ENCODE assay signal across 23 cellular contexts in genomic region chr2:167681646-167682045, GRCh38.
DNase-seq lines count a peak whose midpoint lies in the region; ATAC-seq, FAIRE-seq and TF ChIP-seq lines count a peak whose summit lies in the region.
"Had no signal": no experiment of that assay in that cellular context is flagged by ENCODE, and none has a peak within 500 bp of the region (broad histone marks: within the 10 kb centered on the region; RNA-seq: fewer than 3 reads in every experiment).

No MANE protein-coding gene starts in this region.

- H3K4me1 Mint-ChIP-seq in nephron progenitor cell, result peaks cover 40% of the 10 kb centered on the region
- H3K4me1 Mint-ChIP-seq: CD4-positive, CD25-positive, alpha-beta regulatory T cell had no signal

- CTCF ChIA-PET in HepG2 (lab: Yijun Ruan, JAX; ENCODE audit: low intra/inter-chr PET ratio, low total read pairs), result no interaction called here

- H2AFZ ChIP-seq in HepG2 (ENCODE audit: low read length), result no peak overlapping the region

- intact Hi-C loops in HepG2 (cut with micrococcal nuclease; ENCODE audit: unreplicated experiment) (no loop called here), right lobe of liver (cut with DNase I) (no loop called here), cardiac septum (cut with DNase I) (no loop called here), esophagus muscularis mucosa (cut with DNase I) (no loop called here)

- no peak overlapping the region for H3K9ac ChIP-seq in HepG2 (ENCODE audit: insufficient read depth, low read depth, low read length)

- no peaks in the 10 kb centered on the region for H3K4me1 ChIP-seq in HepG2 (ENCODE audit: insufficient read depth, low read length)
- no peaks in the 10 kb centered on the region for H3K4me1 ChIP-seq in right lobe of liver
- H3K4me1 ChIP-seq in esophagus muscularis mucosa, result no peaks in the 10 kb centered on the region
- H3K4me1 ChIP-seq: BE2C, HAP-1, Peyer's patch had no signal

- no peaks in the 10 kb centered on the region for H3K79me2 ChIP-seq in HepG2 (ENCODE audit: insufficient read depth, low read length)

- no TSS peak for BruUV-seq in HepG2 (replicated peaks; lab: Mats Ljungman, UMichigan)

- POLR2A ChIA-PET in HepG2 (lab: Yijun Ruan, JAX), result no interaction called here

- H3K4me2 ChIP-seq in HepG2 (ENCODE audit: low read depth, low read length), result no peak overlapping the region

- no peaks in the 10 kb centered on the region for H3K36me3 Mint-ChIP-seq in nephron progenitor cell (ENCODE audit: low read depth)
- H3K36me3 Mint-ChIP-seq: CD4-positive, CD25-positive, alpha-beta regulatory T cell had no signal

- in situ Hi-C loops in HepG2 (cut with HindIII; ENCODE audit: extremely low pct_ligation_motif_present, low pct_unique_long_range_greater_than_20kb), result no loop called here

- no peak for TF ChIP-seq CTCF in HepG2 (CRISPR knock-in tag; IDR thresholded peaks at IDR 0.05)
- TF ChIP-seq CTCF in right lobe of liver (IDR thresholded peaks at IDR 0.05), result no peak
- TF ChIP-seq CTCF in nephron progenitor cell (IDR thresholded peaks at IDR 0.05), result no peak
- no peak for TF ChIP-seq CTCF in esophagus muscularis mucosa (IDR thresholded peaks at IDR 0.05)

- H3K9me3 ChIP-seq in HepG2 (ENCODE audit: low read length) (no peaks in the 10 kb centered on the region), right lobe of liver (no peaks in the 10 kb centered on the region), esophagus muscularis mucosa (no peaks in the 10 kb centered on the region)
- H3K9me3 ChIP-seq: BE2C, HAP-1, Peyer's patch had no signal

- peak overlapping the region; percentile 70 for H3K27ac Mint-ChIP-seq in nephron progenitor cell
- H3K27ac Mint-ChIP-seq: CD4-positive, CD25-positive, alpha-beta regulatory T cell had no signal

- no peak for DNase-seq in HepG2 (ENCODE audit: low spot score)
- no peak for DNase-seq in right lobe of liver
- peak; percentile 79 for DNase-seq in globus pallidus (ENCODE audit: low spot score)
- no peak for DNase-seq in nephron progenitor cell
- DNase-seq in cardiac septum (ENCODE audit: low spot score), result no peak
- DNase-seq in DMS53 treated with DMSO at 0.1 percent for 48 hours (lab: John Stamatoyannopoulos, UW; ENCODE audit: unreplicated experiment), result no peak
- DNase-seq in esophagus muscularis mucosa (ENCODE audit: extremely low spot score), result no peak
- DNase-seq: 8988T; BE2C; CD4-positive, CD25-positive, alpha-beta regulatory T cell; COR-L47; DMS 273 treated with DMSO at 0.1 percent for 48 hours; KG1; NCI-H1105 treated with DMSO at 0.1 percent for 48 hours; NCI-H2107; NCI-H510A; NCI-H748 treated with DMSO at 0.1 percent for 48 hours; NK-92 treated with Interleukin-12 subunit alpha and Interleukin-12 subunit beta, amount 100 ng/mL, for 24 hours; Peyer's patch had no signal

- H4K20me1 ChIP-seq in HepG2 (ENCODE audit: insufficient read depth, low read length), result no peaks in the 10 kb centered on the region

- ATAC-seq in HepG2 (no peak), right lobe of liver (no peak)
- ATAC-seq: Right ventricle myocardium inferior had no signal

- peaks cover 2% of the 10 kb centered on the region for H3K27me3 Mint-ChIP-seq in nephron progenitor cell (ENCODE audit: low read depth, poor library complexity)
- H3K27me3 Mint-ChIP-seq: CD4-positive, CD25-positive, alpha-beta regulatory T cell had no signal

- no peaks in the 10 kb centered on the region for H3K36me3 ChIP-seq in HepG2 (replicated peaks in 1 of 2; ENCODE audit: control insufficient read depth in 1 of 2, insufficient read depth in 2 of 2, low read length in 2 of 2)
- H3K36me3 ChIP-seq in right lobe of liver, result no peaks in the 10 kb centered on the region
- no peaks in the 10 kb centered on the region for H3K36me3 ChIP-seq in esophagus muscularis mucosa
- H3K36me3 ChIP-seq: BE2C, HAP-1, Peyer's patch had no signal

- no peak for TF ChIP-seq POLR2A in HepG2 (IDR thresholded peaks at IDR 0.05; ENCODE audit: insufficient read depth in 1 of 2, low read depth in 2 of 2, low read length in 2 of 2)
- TF ChIP-seq POLR2A in right lobe of liver (IDR thresholded peaks at IDR 0.05), result no peak
- no peak for TF ChIP-seq POLR2A in esophagus muscularis mucosa (IDR thresholded peaks at IDR 0.05; ENCODE audit: low read depth)

- no peak overlapping the region for H3K4me3 ChIP-seq in HepG2 (replicated peaks in 1 of 3; ENCODE audit: insufficient read depth in 1 of 3, low read depth in 2 of 3, low read length in 3 of 3)
- H3K4me3 ChIP-seq in right lobe of liver, result no peak overlapping the region
- no peak overlapping the region for H3K4me3 ChIP-seq in esophagus muscularis mucosa
- H3K4me3 ChIP-seq: HAP-1, Peyer's patch had no signal

- H3K4me3 Mint-ChIP-seq in nephron progenitor cell, result no peak overlapping the region
- H3K4me3 Mint-ChIP-seq: CD4-positive, CD25-positive, alpha-beta regulatory T cell had no signal

- no peaks in the 10 kb centered on the region for H3K9me3 Mint-ChIP-seq in nephron progenitor cell

- TF ChIP-seq EP300 in HepG2 (IDR thresholded peaks at IDR 0.05; ENCODE audit: low read depth in 2 of 2, low read length in 2 of 2), result no peak
- no peak for TF ChIP-seq EP300 in HepG2 (CRISPR knock-in tag; IDR thresholded peaks at IDR 0.05; ENCODE audit: borderline replicate concordance)
- TF ChIP-seq EP300 in esophagus muscularis mucosa (IDR thresholded peaks at IDR 0.05), result no peak

- no peak overlapping the region for H3K27ac ChIP-seq in HepG2 (ENCODE audit: extremely low read length, insufficient read depth, low read length)
- no peak overlapping the region for H3K27ac ChIP-seq in right lobe of liver
- peak overlapping the region; percentile 75 for H3K27ac ChIP-seq in temporal lobe (ENCODE audit: low read depth, low read length)
- H3K27ac ChIP-seq in esophagus muscularis mucosa (replicated peaks in 1 of 4), result no peak overlapping the region
- H3K27ac ChIP-seq: Peyer's patch had no signal

- WGBS in HepG2 (ENCODE audit: low lambda C conversion rate), result 10% methylated on average over 3 of the region's 3 CpGs
- 58% methylated on average over 3 of the region's 3 CpGs for WGBS in right lobe of liver (ENCODE audit: insufficient coverage, low coverage, low lambda C conversion rate, missing lambda C conversion rate)
- WGBS in esophagus muscularis mucosa, result 57% methylated on average over 3 of the region's 3 CpGs

- no peak for FAIRE-seq in HepG2 (lab: Jason Lieb, UNC)
- FAIRE-seq: G401.6 had no signal

- TF ChIP-seq RAD21 in HepG2 (CRISPR knock-in tag; IDR thresholded peaks at IDR 0.05), result no peak

- H3K27me3 ChIP-seq in HepG2 (ENCODE audit: control insufficient read depth in 1 of 2, insufficient read depth in 2 of 2, low read length in 2 of 2) (no peaks in the 10 kb centered on the region; a peak in 1 of 5 replicates), right lobe of liver (no peaks in the 10 kb centered on the region), esophagus muscularis mucosa (no peaks in the 10 kb centered on the region)
- H3K27me3 ChIP-seq: BE2C, Peyer's patch had no signal

TF ChIP-seq in HepG2, 621 proteins besides CTCF, POLR2A, EP300 and RAD21:
- TF ChIP-seq, protein P1, sequence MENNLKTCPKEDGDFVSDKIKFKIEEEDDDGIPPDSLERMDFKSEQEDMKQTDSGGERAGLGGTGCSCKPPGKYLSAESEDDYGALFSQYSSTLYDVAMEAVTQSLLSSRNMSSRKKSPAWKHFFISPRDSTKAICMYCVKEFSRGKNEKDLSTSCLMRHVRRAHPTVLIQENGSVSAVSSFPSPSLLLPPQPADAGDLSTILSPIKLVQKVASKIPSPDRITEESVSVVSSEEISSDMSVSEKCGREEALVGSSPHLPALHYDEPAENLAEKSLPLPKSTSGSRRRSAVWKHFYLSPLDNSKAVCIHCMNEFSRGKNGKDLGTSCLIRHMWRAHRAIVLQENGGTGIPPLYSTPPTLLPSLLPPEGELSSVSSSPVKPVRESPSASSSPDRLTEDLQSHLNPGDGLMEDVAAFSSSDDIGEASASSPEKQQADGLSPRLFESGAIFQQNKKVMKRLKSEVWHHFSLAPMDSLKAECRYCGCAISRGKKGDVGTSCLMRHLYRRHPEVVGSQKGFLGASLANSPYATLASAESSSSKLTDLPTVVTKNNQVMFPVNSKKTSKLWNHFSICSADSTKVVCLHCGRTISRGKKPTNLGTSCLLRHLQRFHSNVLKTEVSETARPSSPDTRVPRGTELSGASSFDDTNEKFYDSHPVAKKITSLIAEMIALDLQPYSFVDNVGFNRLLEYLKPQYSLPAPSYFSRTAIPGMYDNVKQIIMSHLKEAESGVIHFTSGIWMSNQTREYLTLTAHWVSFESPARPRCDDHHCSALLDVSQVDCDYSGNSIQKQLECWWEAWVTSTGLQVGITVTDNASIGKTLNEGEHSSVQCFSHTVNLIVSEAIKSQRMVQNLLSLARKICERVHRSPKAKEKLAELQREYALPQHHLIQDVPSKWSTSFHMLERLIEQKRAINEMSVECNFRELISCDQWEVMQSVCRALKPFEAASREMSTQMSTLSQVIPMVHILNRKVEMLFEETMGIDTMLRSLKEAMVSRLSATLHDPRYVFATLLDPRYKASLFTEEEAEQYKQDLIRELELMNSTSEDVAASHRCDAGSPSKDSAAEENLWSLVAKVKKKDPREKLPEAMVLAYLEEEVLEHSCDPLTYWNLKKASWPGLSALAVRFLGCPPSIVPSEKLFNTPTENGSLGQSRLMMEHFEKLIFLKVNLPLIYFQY (CRISPR knock-in tag; IDR thresholded peaks at IDR 0.05; ENCODE audit: borderline replicate concordance), result no peak
- TF ChIP-seq MAFF (IDR thresholded peaks at IDR 0.05; ENCODE audit: low read depth, low read length) (peak; percentile 85), MAFK (conservative IDR thresholded peaks at IDR 0.05 in 1 of 2, IDR thresholded peaks at IDR 0.05 in 1 of 2; ENCODE audit: low read length in 2 of 2) (peak; percentile 84 to 89)
